In genomic region chr10:121665809-121666208, GRCh38 we compare ENCODE assay signal across 32 cellular contexts.
"Had no signal": no experiment of that assay in that cellular context is flagged by ENCODE, and none has a peak within 500 bp of the region (broad histone marks: within the 10 kb centered on the region; RNA-seq: fewer than 3 reads in every experiment).

No MANE protein-coding gene starts in this region.

- H3K9me3 ChIP-seq: adrenal gland, body of pancreas, breast epithelium had no signal

- H3K4me1 ChIP-seq: breast epithelium had no signal

- H3K36me3 ChIP-seq: adrenal gland, brain microvascular endothelial cell, breast epithelium had no signal

- H3K27ac ChIP-seq: adrenal gland, body of pancreas, brain microvascular endothelial cell, breast epithelium, VCaP had no signal

- DNase-seq: activated B cell treated with CpG ODN at 0.5 μM for 24 hours; activated CD4-positive, alpha-beta memory T cell treated with anti-CD3 and anti-CD28 coated beads for 36 hours; activated CD4-positive, alpha-beta T cell treated with anti-CD3 and anti-CD28 coated beads for 4 hours; activated CD4-positive, alpha-beta T cell treated with anti-CD3 and anti-CD28 coated beads, Interleukin-2, amount 10 ng/mL, durations not matched to agents 24 days and 14 days; activated CD4-positive, alpha-beta T cell treated with anti-CD3 and anti-CD28 coated beads, Interleukin-2, amount 50 U/mL, for 1 hour; activated CD4-positive, alpha-beta T cell treated with anti-CD3 and anti-CD28 coated beads, Interleukin-2, amount 50 U/mL, for 4 hours; activated CD4-positive, CD25-positive, alpha-beta regulatory T cell treated with anti-CD3 and anti-CD28 coated beads, Interleukin-2, amount 50 U/mL, for 72 hours; activated CD8-positive, alpha-beta memory T cell treated with anti-CD3 and anti-CD28 coated beads, Interleukin-2, amount 50 U/mL, for 4 hours; activated CD8-positive, alpha-beta T cell treated with anti-CD3 and anti-CD28 coated beads for 36 hours; activated effector memory CD4-positive, alpha-beta T cell treated with anti-CD3 and anti-CD28 coated beads, Interleukin-2, amount 50 U/mL, for 16 hours; activated gamma-delta T cell treated with Interleukin-2 at 50 U/mL for 16 hours; activated naive CD4-positive, alpha-beta T cell; activated naive CD4-positive, alpha-beta T cell treated with anti-CD3 and anti-CD28 coated beads for 36 hours; activated naive CD4-positive, alpha-beta T cell treated with anti-CD3 and anti-CD28 coated beads, Interleukin-2, amount 50 U/mL, for 16 hours; activated naive CD8-positive, alpha-beta T cell treated with anti-CD3 and anti-CD28 coated beads for 36 hours; activated T-cell treated with anti-CD3 and anti-CD28 coated beads for 4 hours; activated T-cell treated with anti-CD3 and anti-CD28 coated beads, Interleukin-2, amount 50 U/mL, for 1 hour; activated T-cell treated with anti-CD3 and anti-CD28 coated beads, Interleukin-2, amount 50 U/mL, for 4 hours; activated T-cell treated with anti-CD3 and anti-CD28 coated beads, Interleukin-2, amount 50 U/mL, for 72 hours; adrenal gland; amniotic stem cell; aorta; body of pancreas; brain microvascular endothelial cell; central memory CD4-positive, alpha-beta T cell; T-cell; T-helper 17 cell; T1000 had no signal

- H3K4me3 ChIP-seq: adrenal gland, body of pancreas, breast epithelium had no signal

- ATAC-seq: activated CD8-positive, alpha-beta T cell treated with anti-CD3 and anti-CD28 coated beads for 36 hours; activated naive CD4-positive, alpha-beta T cell treated with anti-CD3 and anti-CD28 coated beads, Interleukin-2, amount 50 U/mL, for 72 hours; activated T-cell treated with anti-CD3 and anti-CD28 coated beads, Interleukin-2, amount 50 U/mL, for 4 hours; activated T-cell treated with anti-CD3 and anti-CD28 coated beads, Interleukin-2, amount 50 U/mL, for 72 hours; activated T-helper 17 cell treated with anti-CD3 and anti-CD28 coated beads, Interleukin-2, amount 50 U/mL, for 72 hours; body of pancreas; T-cell; T-helper 17 cell had no signal

- H3K27me3 ChIP-seq: adrenal gland, body of pancreas, brain microvascular endothelial cell, breast epithelium had no signal
